In the genomic region with DNA sequence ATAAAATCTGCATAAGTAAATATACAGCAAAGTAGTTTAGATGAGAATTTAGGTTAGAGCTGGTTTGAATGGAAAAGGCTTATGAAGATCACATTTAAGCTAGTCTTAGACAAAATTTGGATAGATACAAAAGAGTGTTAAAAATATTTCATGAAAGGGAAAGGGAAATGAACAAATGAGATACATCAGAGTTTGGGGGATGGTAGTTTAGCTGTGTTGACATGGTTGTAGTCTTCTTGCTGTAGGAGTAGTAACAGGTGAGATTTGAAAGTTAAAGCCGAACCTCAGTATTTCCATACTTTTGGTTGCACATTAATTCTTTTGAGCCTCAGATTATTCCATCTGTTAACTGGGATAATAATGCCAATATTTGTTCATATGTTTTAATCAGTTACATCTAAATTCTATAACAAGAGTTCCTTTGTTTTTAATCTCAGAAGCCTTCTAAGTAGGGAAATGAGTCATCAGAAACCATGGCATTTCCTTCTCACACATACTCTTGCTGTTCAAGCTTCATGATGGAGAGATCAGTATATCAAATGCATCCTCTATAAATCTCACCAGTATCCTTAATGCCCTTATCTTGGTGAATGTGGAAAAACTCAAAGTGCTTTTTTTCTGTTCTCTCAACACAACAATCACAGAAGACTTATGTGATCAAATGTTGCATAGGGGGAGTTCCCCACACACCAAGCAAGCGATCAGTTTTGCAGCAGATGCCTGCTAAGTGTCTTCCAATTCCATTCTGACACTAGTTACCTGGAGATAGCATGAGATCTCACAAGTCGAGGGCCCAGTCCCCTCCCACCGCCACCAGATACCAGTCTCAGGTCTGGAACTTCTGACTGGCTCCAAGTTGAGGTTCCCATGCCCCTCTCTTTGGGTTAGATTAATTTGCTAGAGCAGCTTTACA, we compare ENCODE assay signal across 9 cellular contexts.
DNase-seq lines count a peak whose midpoint lies in the region; ATAC-seq, FAIRE-seq and TF ChIP-seq lines count a peak whose summit lies in the region.
"Had no signal": no experiment of that assay in that cellular context is flagged by ENCODE, and none has a peak within 500 bp of the region (broad histone marks: within the 10 kb centered on the region; RNA-seq: fewer than 3 reads in every experiment).

No MANE protein-coding gene starts in this region.

- H3K36me3 ChIP-seq in astrocyte (ENCODE audit: insufficient read depth, low read length): no peaks in the 10 kb centered on the region

- no peak for TF ChIP-seq CTCF in astrocyte (IDR thresholded peaks at IDR 0.05; ENCODE audit: insufficient read depth, low read depth, low read length)

- H3K9me3 ChIP-seq in astrocyte (ENCODE audit: insufficient read depth, low read depth, low read length): no peaks in the 10 kb centered on the region

- peaks cover 1% of the 10 kb centered on the region for H3K36me3 Mint-ChIP-seq in astrocyte (ENCODE audit: low read depth, unreplicated experiment)

- H3K4me1 ChIP-seq in astrocyte (ENCODE audit: insufficient read depth, low read length): peaks cover 15% of the 10 kb centered on the region

- H3K27ac ChIP-seq in astrocyte (ENCODE audit: low read depth, low read length): no peak overlapping the region

- H3K27me3 Mint-ChIP-seq in astrocyte (ENCODE audit: low read depth, unreplicated experiment): no peaks in the 10 kb centered on the region

- ATAC-seq in HG03378 (IDR thresholded peaks at IDR 0.05; ENCODE audit: unreplicated experiment): peak; percentile 71
- ATAC-seq in HG02642 (IDR thresholded peaks at IDR 0.05; ENCODE audit: poor library complexity, unreplicated experiment): no peak

- H3K9ac ChIP-seq in astrocyte (ENCODE audit: low read length): no peak overlapping the region

- H3K4me3 Mint-ChIP-seq in astrocyte (ENCODE audit: unreplicated experiment): no peak overlapping the region

- H2AFZ ChIP-seq in astrocyte (ENCODE audit: low read depth, low read length): no peak overlapping the region

- H3K9me3 Mint-ChIP-seq in astrocyte (ENCODE audit: unreplicated experiment): no peaks in the 10 kb centered on the region

- peak; percentile 34 for FAIRE-seq in astrocyte (lab: Jason Lieb, UNC)

- H3K4me2 ChIP-seq in astrocyte (ENCODE audit: low read length): peak overlapping the region; percentile 51

- peak; percentile 7 for DNase-seq in stimulated activated CD4-positive, alpha-beta T cell treated with anti-CD3 and anti-CD28 coated beads, Interleukin-1b, Interleukin-23, amount 100 ng/mL, for 48 hours
- no peak for DNase-seq in stimulated activated CD4-positive, alpha-beta T cell treated with anti-CD3 and anti-CD28 coated beads, Interleukin-4, amount 100 ng/mL, for 4 hours
- peak; percentile 79 for DNase-seq in astrocyte (ENCODE audit: low read depth)
- DNase-seq in 8988T: no peak
- no peak for DNase-seq in stimulated activated naive CD4-positive, alpha-beta T cell treated with Interleukin-2 at 50 U/mL for 16 hours (lab: John Stamatoyannopoulos, UW)
- no peak for DNase-seq in islet precursor cell
- DNase-seq: DMS153 had no signal

- no peak overlapping the region for H3K4me3 ChIP-seq in astrocyte (ENCODE audit: insufficient read depth, low read depth, low read length)

- H3K4me1 Mint-ChIP-seq in astrocyte (ENCODE audit: low read depth, unreplicated experiment): peaks cover 20% of the 10 kb centered on the region

- no peak overlapping the region for H3K27ac Mint-ChIP-seq in astrocyte (ENCODE audit: unreplicated experiment)

- peaks cover 41% of the 10 kb centered on the region for H4K20me1 ChIP-seq in astrocyte (ENCODE audit: insufficient read depth, low read length)

- peaks cover 59% of the 10 kb centered on the region for H3K79me2 ChIP-seq in astrocyte (ENCODE audit: insufficient read depth, low read length)

- no peaks in the 10 kb centered on the region for H3K27me3 ChIP-seq in astrocyte (ENCODE audit: insufficient read depth, low read length)

Comparison
In these comparisons a context has a peak if more than half of its experiments do, and no peak if none do; other contexts are left out.
1. DNase-seq: peak in stimulated activated CD4-positive, alpha-beta T cell treated with anti-CD3 and anti-CD28 coated beads, Interleukin-1b, Interleukin-23, amount 100 ng/mL, for 48 hours (single experiment) and astrocyte (single experiment); none in stimulated activated CD4-positive, alpha-beta T cell treated with anti-CD3 and anti-CD28 coated beads, Interleukin-4, amount 100 ng/mL, for 4 hours (0 of 2), 8988T (single experiment), stimulated activated naive CD4-positive, alpha-beta T cell treated with Interleukin-2 at 50 U/mL for 16 hours (single experiment) and islet precursor cell (single experiment).